In genomic region chr11:134013518-134013917, GRCh38 we compare ENCODE assay signal across 31 cellular contexts.
"Had no signal": no experiment of that assay in that cellular context is flagged by ENCODE, and none has a peak within 500 bp of the region (broad histone marks: within the 10 kb centered on the region; RNA-seq: fewer than 3 reads in every experiment).

No MANE protein-coding gene starts in this region.

- DNase-seq: activated effector memory CD4-positive, alpha-beta T cell treated with anti-CD3 and anti-CD28 coated beads, Interleukin-2, amount 50 U/mL, for 16 hours; activated effector memory CD4-positive, alpha-beta T cell treated with Interleukin-2 at 50 U/mL for 16 hours; activated gamma-delta T cell; activated gamma-delta T cell treated with Interleukin-2 at 50 U/mL for 16 hours; activated naive CD4-positive, alpha-beta T cell; activated naive CD4-positive, alpha-beta T cell treated with anti-CD3 and anti-CD28 coated beads for 36 hours; activated naive CD4-positive, alpha-beta T cell treated with anti-CD3 and anti-CD28 coated beads, Interleukin-2, amount 10 ng/mL, durations not matched to agents 7 days and 5 days; activated naive CD4-positive, alpha-beta T cell treated with anti-CD3 and anti-CD28 coated beads, Interleukin-2, amount 50 U/mL, for 16 hours; activated naive CD4-positive, alpha-beta T cell treated with Interleukin-2 at 50 U/mL for 16 hours; activated naive CD8-positive, alpha-beta T cell treated with anti-CD3 and anti-CD28 coated beads for 36 hours; activated naive CD8-positive, alpha-beta T cell treated with anti-CD3 and anti-CD28 coated beads, Interleukin-2, amount 10 ng/mL, durations not matched to agents 7 days and 5 days; activated naive CD8-positive, alpha-beta T cell treated with anti-CD3 and anti-CD28 coated beads, Interleukin-2, amount 50 U/mL, for 24 hours; activated T-cell treated with anti-CD3 and anti-CD28 coated beads, Interleukin-2, amount 50 U/mL, for 24 hours; activated T-cell treated with anti-CD3 and anti-CD28 coated beads, Interleukin-2, amount 50 U/mL, for 4 hours; activated T-cell treated with anti-CD3 and anti-CD28 coated beads, Interleukin-2, amount 50 U/mL, for 48 hours; activated T-cell treated with anti-CD3 and anti-CD28 coated beads, Interleukin-2, amount 50 U/mL, for 72 hours; adrenal gland; amniotic stem cell; amygdala; anterior cingulate cortex; aorta; body of pancreas; brain microvascular endothelial cell; caudate nucleus; central memory CD4-positive, alpha-beta T cell; cerebellar nuclear complex had no signal

- H3K4me3 ChIP-seq: adrenal gland, ascending aorta, body of pancreas, breast epithelium, cardiac muscle cell had no signal

- H3K4me1 ChIP-seq: adrenal gland, ascending aorta, body of pancreas, breast epithelium had no signal

- ATAC-seq: activated naive CD4-positive, alpha-beta T cell treated with anti-CD3 and anti-CD28 coated beads, Interleukin-2, amount 50 U/mL, for 72 hours; activated naive CD8-positive, alpha-beta T cell treated with anti-CD3 and anti-CD28 coated beads, Interleukin-2, amount 50 U/mL, for 24 hours; activated T-cell treated with anti-CD3 and anti-CD28 coated beads, Interleukin-2, amount 50 U/mL, for 4 hours; activated T-cell treated with anti-CD3 and anti-CD28 coated beads, Interleukin-2, amount 50 U/mL, for 72 hours; activated T-helper 17 cell treated with anti-CD3 and anti-CD28 coated beads, Interleukin-2, amount 50 U/mL, for 72 hours; body of pancreas had no signal

- H3K9me3 ChIP-seq: adrenal gland, ascending aorta, body of pancreas, breast epithelium had no signal

- H3K27ac ChIP-seq: adrenal gland, ascending aorta, body of pancreas, brain microvascular endothelial cell, breast epithelium, cardiac muscle cell had no signal

- H3K27me3 ChIP-seq: adrenal gland, ascending aorta, body of pancreas had no signal

- H3K36me3 ChIP-seq: adrenal gland, ascending aorta, brain microvascular endothelial cell, breast epithelium, cardiac muscle cell had no signal
